In the genomic region with DNA sequence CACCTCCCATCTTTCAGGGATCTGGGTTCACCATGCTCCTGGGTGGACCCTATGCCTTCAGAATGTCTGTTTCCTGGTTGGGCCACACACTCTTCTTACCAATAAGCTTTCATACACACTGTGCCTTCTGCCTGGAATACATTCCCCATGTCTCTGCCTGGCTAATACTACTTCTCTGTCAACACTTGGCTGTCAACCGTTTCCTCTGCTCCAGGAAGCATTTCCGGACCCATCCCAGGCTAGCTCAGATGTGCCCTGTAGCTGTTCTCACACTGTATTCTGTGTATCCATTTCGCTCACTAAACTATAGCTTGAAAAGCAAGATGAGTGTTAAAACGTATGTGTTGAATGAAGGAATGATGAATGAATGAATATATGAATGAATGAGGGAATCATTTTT, we compare ENCODE assay signal across 5 cellular contexts. TPM values are rescaled to one million over a fixed set of nuclear protein-coding genes. Genes with fewer than 3 reads are reported as not detected.
"Had no signal": no experiment of that assay in that cellular context is flagged by ENCODE, and none has a peak within 500 bp of the region (broad histone marks: within the 10 kb centered on the region; RNA-seq: fewer than 3 reads in every experiment).

No MANE protein-coding gene starts in this region.

RNA-seq across cellular contexts. Expression of gene RHCE, which starts 33.5 kb away (rescaled TPM):
- total RNA-seq: endothelial cell of umbilical vein, epithelial cell of proximal tubule, gastroesophageal sphincter, mesenteric fat pad had no signal
- polyA plus RNA-seq: immature natural killer cell had no signal
